ENCODE assay signal across 8 cellular contexts in genomic region chr2:222423632-222424280, GRCh38. TPM values are rescaled to one million over a fixed set of nuclear protein-coding genes. Genes with fewer than 3 reads are reported as not detected.
DNase-seq lines count a peak whose midpoint lies in the region; ATAC-seq, FAIRE-seq and TF ChIP-seq lines count a peak whose summit lies in the region.

No MANE protein-coding gene starts in this region.

- no peaks in the 10 kb centered on the region for H3K27me3 ChIP-seq in SU-DHL-6 (ENCODE audit: low read length)
- peaks cover 1% of the 10 kb centered on the region for H3K27me3 ChIP-seq in bronchial epithelial cell (ENCODE audit: control insufficient read depth, insufficient read depth, low read length)

- H3K36me3 ChIP-seq in SU-DHL-6 (ENCODE audit: low read length) (no peaks in the 10 kb centered on the region), bronchial epithelial cell (ENCODE audit: control insufficient read depth, insufficient read depth, low read length) (no peaks in the 10 kb centered on the region), urinary bladder (ENCODE audit: insufficient read depth) (no peaks in the 10 kb centered on the region)

- intact Hi-C loops in natural killer cell (cut with micrococcal nuclease) = no loop called here

- H3K4me1 Mint-ChIP-seq in natural killer cell = no peaks in the 10 kb centered on the region

- FAIRE-seq in bronchial epithelial cell (lab: Jason Lieb, UNC) = no peak

- TF ChIP-seq CTCF in SU-DHL-6 (IDR thresholded peaks at IDR 0.05; ENCODE audit: insufficient read depth, low read length, poor library complexity, severe bottlenecking) (no peak), bronchial epithelial cell (IDR thresholded peaks at IDR 0.05; ENCODE audit: insufficient read depth, low read length, severe bottlenecking) (no peak), natural killer cell (IDR thresholded peaks at IDR 0.05) (no peak)

- H3K4me3 ChIP-seq in SU-DHL-6 (ENCODE audit: insufficient read depth, low read length, poor library complexity, severe bottlenecking) (peak overlapping the region; percentile 32), bronchial epithelial cell (ENCODE audit: low read depth, low read length) (peak overlapping the region; percentile 66), urinary bladder (ENCODE audit: low read depth, low read length) (peak overlapping the region; percentile 49)

- H3K27ac ChIP-seq in SU-DHL-6 (ENCODE audit: low read depth, low read length) (no peak overlapping the region), urinary bladder (ENCODE audit: low read depth) (no peak overlapping the region)

- H3F3A ChIP-seq in SU-DHL-6 (ENCODE audit: insufficient read depth) = no peaks in the 10 kb centered on the region

- no peaks in the 10 kb centered on the region for H3K36me3 Mint-ChIP-seq in natural killer cell

- H3K27ac Mint-ChIP-seq in natural killer cell = no peak overlapping the region

- peak overlapping the region; percentile 56 for H3K4me2 ChIP-seq in SU-DHL-6 (ENCODE audit: low read depth, low read length, poor library complexity, severe bottlenecking)

- H3K9me3 Mint-ChIP-seq in natural killer cell = no peaks in the 10 kb centered on the region

- H3K4me1 ChIP-seq in urinary bladder (ENCODE audit: insufficient read depth) = no peaks in the 10 kb centered on the region

- peak; percentile 72 for DNase-seq in bronchial epithelial cell (ENCODE audit: low read depth)
- DNase-seq in natural killer cell = no peak
- no peak for DNase-seq in AG08396 (ENCODE audit: low spot score)
- no peak for DNase-seq in epidermal melanocyte (ENCODE audit: insufficient read length, low spot score)

- no peaks in the 10 kb centered on the region for H3K79me2 ChIP-seq in SU-DHL-6 (ENCODE audit: insufficient read depth, low read length)

- no peaks in the 10 kb centered on the region for H4K20me1 ChIP-seq in SU-DHL-6 (ENCODE audit: low read depth, low read length)

- H3K27me3 Mint-ChIP-seq in natural killer cell (ENCODE audit: low read depth in 2 of 2) = peaks cover 28 to 44% of the 10 kb centered on the region in 2 donors

- peak overlapping the region; percentile 25; the same call in 1 of the 2 replicates for H3K9ac ChIP-seq in SU-DHL-6 (ENCODE audit: low read length)

- peak overlapping the region; percentile 22 for H2AFZ ChIP-seq in SU-DHL-6 (ENCODE audit: low read depth, low read length, severe bottlenecking)

- WGBS in urinary bladder = 35% methylated on average over 23 of the region's 23 CpGs

- no peaks in the 10 kb centered on the region for H3K9me3 ChIP-seq in SU-DHL-6 (ENCODE audit: insufficient read depth, low read length)

- H3K4me3 Mint-ChIP-seq in natural killer cell = peak overlapping the region; percentile 49

- ATAC-seq in GM18519 (IDR thresholded peaks at IDR 0.05; ENCODE audit: low FRiP score, unreplicated experiment) (peak; percentile 23), HG02623 (IDR thresholded peaks at IDR 0.05; ENCODE audit: unreplicated experiment) (peak; percentile 41), natural killer cell (no peak)

- H3K9me2 ChIP-seq in SU-DHL-6 (replicated peaks; ENCODE audit: insufficient read depth, low read length) = no peaks in the 10 kb centered on the region

RNA-seq across cellular contexts. Expression of gene SGPP2, which starts 0.6 kb away (rescaled TPM):
- total RNA-seq in bronchial epithelial cell = 9.7 and 40.1 TPM in 2 replicates
- total RNA-seq in natural killer cell = under 1 TPM in 2 of 3 donors, not detected in 1; 0.25 to 0.30 TPM
- 3.5 TPM for total RNA-seq in urinary bladder
- 1.9 TPM for polyA plus RNA-seq in urinary bladder

Comparison
In these comparisons a context has a peak if more than half of its experiments do, and no peak if none do; other contexts are left out.
1. ATAC-seq: peak in GM18519 (single experiment) and HG02623 (single experiment); none in natural killer cell (0 of 3).
2. Peak in every context shown above with its lines, with median percentiles within 50 percentile points of each other: H3K4me3 ChIP-seq.